ENCODE assay signal across 12 cellular contexts in genomic region chr6:34359438-34360158, GRCh38. TPM values are rescaled to one million over a fixed set of nuclear protein-coding genes. Genes with fewer than 3 reads are reported as not detected.
A peak's percentile ranks its signal among the peaks of the same experiment; 100 is the strongest.
DNase-seq lines count a peak whose midpoint lies in the region; ATAC-seq and TF ChIP-seq lines count a peak whose summit lies in the region.
"Had no signal": no experiment of that assay in that cellular context is flagged by ENCODE, and none has a peak within 500 bp of the region (broad histone marks: within the 10 kb centered on the region; RNA-seq: fewer than 3 reads in every experiment).

No MANE protein-coding gene starts in this region.

- TF ChIP-seq CTCF in Panc1 (IDR thresholded peaks at IDR 0.05) (no peak), thoracic aorta (IDR thresholded peaks at IDR 0.05) (no peak)

- ATAC-seq in Panc1, result 0 out of 2 replicates have a peak, but pooled peaks have one; percentile 40
- no peak for ATAC-seq in thoracic aorta (ENCODE audit: insufficient number of reproducible peaks, low FRiP score, low read depth)
- no peak for ATAC-seq in GM18511 (IDR thresholded peaks at IDR 0.05; ENCODE audit: unreplicated experiment)
- no peak for ATAC-seq in GM19328 (IDR thresholded peaks at IDR 0.05; ENCODE audit: unreplicated experiment)
- ATAC-seq: activated naive CD8-positive, alpha-beta T cell treated with anti-CD3 and anti-CD28 coated beads, Interleukin-2, amount 50 U/mL, for 24 hours had no signal

- H3K9me3 ChIP-seq in Panc1 (ENCODE audit: control insufficient read depth, insufficient read depth, low read depth, low read length) (no peaks in the 10 kb centered on the region), thoracic aorta (no peaks in the 10 kb centered on the region)

- CTCF ChIA-PET in Panc1 (lab: Charles Lee), result no interaction called here

- H3K4me1 ChIP-seq in Panc1 (ENCODE audit: control insufficient read depth, insufficient read depth, low read length) (peaks cover 20% of the 10 kb centered on the region), thoracic aorta (ENCODE audit: control insufficient read depth in 1 of 2, low read depth in 2 of 2) (peaks cover 21 to 47% of the 10 kb centered on the region in 2 donors)

- H3K36me3 ChIP-seq in Panc1 (ENCODE audit: control insufficient read depth, insufficient read depth, low read length) (no peaks in the 10 kb centered on the region), thoracic aorta (no peaks in the 10 kb centered on the region)

- POLR2A ChIA-PET in Panc1 (lab: Charles Lee), result interaction anchor here (0.6 kb wide), 1 partner anchor 11 kb away, joined by 3 read pairs; no protein-coding TSS in a partner anchor

- H3K27me3 ChIP-seq in Panc1 (ENCODE audit: control insufficient read depth, insufficient read depth, low read length) (no peaks in the 10 kb centered on the region), thoracic aorta (replicated peaks; ENCODE audit: insufficient read depth) (no peaks in the 10 kb centered on the region)

- no TSS peak for BruUV-seq in Panc1 (replicated peaks; lab: Mats Ljungman, UMichigan)

- in situ Hi-C loops in Panc1 (cut with HindIII; ENCODE audit: low pct_unique_long_range_greater_than_20kb, low sequenced_read_pairs), result no loop called here

- DNase-seq in HCEC 1CT, result peak; percentile 47
- DNase-seq in Panc1 (ENCODE audit: low read depth, low spot score), result no peak
- peak; percentile 54 for DNase-seq in fibroblast of peridontal ligament (ENCODE audit: extremely low read depth)
- DNase-seq in thoracic aorta (ENCODE audit: low spot score), result no peak
- no peak for DNase-seq in KG1 (lab: John Stamatoyannopoulos, UW)
- DNase-seq: activated naive CD8-positive, alpha-beta T cell treated with anti-CD3 and anti-CD28 coated beads, Interleukin-2, amount 50 U/mL, for 24 hours; DND-41; naive B cell; NCI-H1417 treated with DMSO at 0.1 percent for 48 hours; PC-9 had no signal

- intact Hi-C loops in Panc1 (cut with micrococcal nuclease; ENCODE audit: unreplicated experiment), result no loop called here

- no peak overlapping the region for H3K27ac ChIP-seq in Panc1 (ENCODE audit: low read length)
- H3K27ac ChIP-seq in thoracic aorta, result peak overlapping the region; percentile 53 to 56
- H3K27ac ChIP-seq: PC-9 had no signal

- H3K4me3 ChIP-seq in Panc1 (ENCODE audit: low read depth in 2 of 2, low read length in 2 of 2), result no peak overlapping the region
- peak overlapping the region; percentile 19 for H3K4me3 ChIP-seq in thoracic aorta
- H3K4me3 ChIP-seq: PC-9 had no signal

RNA-seq across cellular contexts. Expression of gene NUDT3, which starts 32.9 kb away (rescaled TPM):
- total RNA-seq in Panc1 (2021; ENCODE audit: unreplicated experiment) (25.9 TPM), thoracic aorta (10 to 100 TPM; 34.8 to 46.8 TPM)
- 12.0 TPM for polyA plus RNA-seq in Panc1 (2012; ENCODE audit: insufficient read length)

Comparison
In these comparisons a context has a peak if more than half of its experiments do, and no peak if none do; other contexts are left out.
1. DNase-seq: peak in HCEC 1CT (single experiment) and fibroblast of peridontal ligament (single experiment); none in Panc1 (single experiment), thoracic aorta (single experiment) and KG1 (single experiment).